In genomic region chr10:3497581-3497980, GRCh38 we compare ENCODE assay signal across 8 cellular contexts.
"Had no signal": no experiment of that assay in that cellular context is flagged by ENCODE, and none has a peak within 500 bp of the region (broad histone marks: within the 10 kb centered on the region; RNA-seq: fewer than 3 reads in every experiment).

No MANE protein-coding gene starts in this region.

- H3K9me3 Mint-ChIP-seq: GM23338, H9, IgD-negative memory B cell had no signal

- H3K27ac Mint-ChIP-seq: IgD-negative memory B cell had no signal

- H3K36me3 Mint-ChIP-seq: IgD-negative memory B cell had no signal

- ATAC-seq: GM23338 had no signal

- H3K4me1 Mint-ChIP-seq: IgD-negative memory B cell had no signal

- H2AFZ ChIP-seq: GM23338 had no signal

- H3K4me3 Mint-ChIP-seq: GM23338, H9, IgD-negative memory B cell had no signal

- DNase-seq: H9, HCEC 1CT, KG1 had no signal

- FAIRE-seq: H1, H54, HTR-8/SVneo had no signal
